Comparison of ENCODE assay signal across 14 cellular contexts in the genomic region with DNA sequence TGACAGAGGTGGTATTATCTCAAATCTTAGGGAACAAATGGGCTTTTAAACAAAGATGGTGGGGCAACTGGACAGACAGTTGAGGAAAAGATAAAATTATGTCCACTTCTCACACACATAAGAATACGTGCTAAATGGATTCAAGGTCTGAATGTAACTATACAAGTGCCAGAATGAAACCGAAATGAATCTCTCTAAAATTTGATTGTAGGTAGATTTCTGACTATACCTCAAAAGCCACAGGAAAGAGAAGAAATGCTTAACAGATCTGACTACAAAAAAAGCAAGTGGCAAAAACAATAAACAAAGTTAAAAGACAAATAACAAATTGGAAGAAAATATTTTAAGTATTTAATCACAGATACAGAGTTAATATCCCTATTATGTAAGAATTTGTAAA.
DNase-seq lines count a peak whose midpoint lies in the region; ATAC-seq and TF ChIP-seq lines count a peak whose summit lies in the region.
"Had no signal": no experiment of that assay in that cellular context is flagged by ENCODE, and none has a peak within 500 bp of the region (broad histone marks: within the 10 kb centered on the region; RNA-seq: fewer than 3 reads in every experiment).

No MANE protein-coding gene starts in this region.

- peaks cover 7% of the 10 kb centered on the region for H3K9me3 Mint-ChIP-seq in activated T-cell treated with anti-CD3 and anti-CD28 coated beads, Interleukin-2, amount 50 U/mL, for 24 hours
- H3K9me3 Mint-ChIP-seq in endothelial cell (ENCODE audit: unreplicated experiment): no peaks in the 10 kb centered on the region

- H3K4me3 Mint-ChIP-seq in activated T-cell treated with anti-CD3 and anti-CD28 coated beads, Interleukin-2, amount 50 U/mL, for 24 hours: peak overlapping the region; percentile 20
- H3K4me3 Mint-ChIP-seq in endothelial cell (ENCODE audit: unreplicated experiment): no peak overlapping the region

- peak; percentile 58 for ATAC-seq in GM21381 (IDR thresholded peaks at IDR 0.05; ENCODE audit: unreplicated experiment)
- ATAC-seq in HG03432 (IDR thresholded peaks at IDR 0.05; ENCODE audit: unreplicated experiment): peak; percentile 72

- DNase-seq in activated T-cell treated with anti-CD3 and anti-CD28 coated beads, Interleukin-2, amount 50 U/mL, for 24 hours: no peak
- DNase-seq in activated T-cell treated with anti-CD3 and anti-CD28 coated beads for 4 hours (no peak), NCI-H1105 treated with DMSO at 0.1 percent for 48 hours (lab: John Stamatoyannopoulos, UW) (no peak), endothelial cell (ENCODE audit: low spot score) (no peak)
- DNase-seq in central memory CD4-positive, alpha-beta T cell: peak; percentile 12
- no peak for DNase-seq in effector CD8-positive, alpha-beta T cell (lab: John Stamatoyannopoulos, UW)
- DNase-seq: activated CD4-positive, alpha-beta T cell treated with anti-CD3 and anti-CD28 coated beads, Interleukin-2, amount 50 U/mL, for 48 hours; left cardiac atrium; NCI-H1436; NCI-H510A; stimulated activated CD4-positive, alpha-beta T cell treated with anti-CD3 and anti-CD28 coated beads, Interleukin-12 subunit alpha, Interleukin-12 subunit beta, amount 100 ng/mL, for 4 hours had no signal

- peak overlapping the region; percentile 90 for H3K27ac Mint-ChIP-seq in activated T-cell treated with anti-CD3 and anti-CD28 coated beads, Interleukin-2, amount 50 U/mL, for 24 hours
- H3K27ac Mint-ChIP-seq in endothelial cell (ENCODE audit: unreplicated experiment): no peak overlapping the region
- H3K27ac Mint-ChIP-seq: progenitor cell of endocrine pancreas had no signal

- no peak for TF ChIP-seq CTCF in endothelial cell (IDR thresholded peaks at IDR 0.05; ENCODE audit: unreplicated experiment)

- peaks cover 38% of the 10 kb centered on the region for H3K27me3 Mint-ChIP-seq in activated T-cell treated with anti-CD3 and anti-CD28 coated beads, Interleukin-2, amount 50 U/mL, for 24 hours
- peaks cover 1% of the 10 kb centered on the region for H3K27me3 Mint-ChIP-seq in endothelial cell (ENCODE audit: unreplicated experiment)
- H3K27me3 Mint-ChIP-seq: progenitor cell of endocrine pancreas had no signal

- peaks cover 61% of the 10 kb centered on the region for H3K4me1 Mint-ChIP-seq in activated T-cell treated with anti-CD3 and anti-CD28 coated beads, Interleukin-2, amount 50 U/mL, for 24 hours (ENCODE audit: low read depth)
- H3K4me1 Mint-ChIP-seq in endothelial cell (ENCODE audit: unreplicated experiment): peaks cover 2% of the 10 kb centered on the region

- no peaks in the 10 kb centered on the region for H3K36me3 Mint-ChIP-seq in activated T-cell treated with anti-CD3 and anti-CD28 coated beads, Interleukin-2, amount 50 U/mL, for 24 hours (ENCODE audit: low read depth)
- H3K36me3 Mint-ChIP-seq in endothelial cell (ENCODE audit: low read depth, unreplicated experiment): no peaks in the 10 kb centered on the region
